Comparison of ENCODE assay signal across 18 cellular contexts in the genomic region with DNA sequence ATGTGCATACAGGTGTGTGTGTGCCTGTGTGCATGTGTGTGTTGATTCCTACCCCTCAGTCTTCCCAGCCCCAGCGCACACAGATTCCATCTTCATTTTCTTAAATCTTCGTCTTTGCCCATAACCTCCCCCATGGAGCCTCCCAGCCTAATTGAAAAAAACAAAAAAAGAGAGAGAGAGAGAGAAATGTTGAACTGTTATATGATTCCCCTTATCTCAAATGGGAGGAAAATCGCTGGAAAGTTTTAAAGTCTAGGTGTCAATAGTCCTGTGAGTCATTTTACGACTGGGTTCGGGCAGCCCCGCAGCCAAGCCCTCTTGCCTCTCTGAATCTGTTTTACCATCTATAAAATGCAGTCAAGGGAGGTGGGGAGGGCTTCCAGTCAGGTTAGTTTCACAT.
A peak's percentile ranks its signal among the peaks of the same experiment; 100 is the strongest.
DNase-seq lines count a peak whose midpoint lies in the region; ATAC-seq, FAIRE-seq and TF ChIP-seq lines count a peak whose summit lies in the region.
"Had no signal": no experiment of that assay in that cellular context is flagged by ENCODE, and none has a peak within 500 bp of the region (broad histone marks: within the 10 kb centered on the region; RNA-seq: fewer than 3 reads in every experiment).

No MANE protein-coding gene starts in this region.

- no peak for TF ChIP-seq POLR2A in H54 (IDR thresholded peaks at IDR 0.05; ENCODE audit: low read depth, low read length)

- H3F3A ChIP-seq in PC-3 (ENCODE audit: low read length, unreplicated experiment) = peaks cover 3% of the 10 kb centered on the region
- H3F3A ChIP-seq in smooth muscle cell (ENCODE audit: low read depth) = no peaks in the 10 kb centered on the region

- H3K9me2 ChIP-seq in PC-3 (replicated peaks; ENCODE audit: low read length) = no peaks in the 10 kb centered on the region

- peak; percentile 20 for FAIRE-seq in H54 (lab: Jason Lieb, UNC)
- FAIRE-seq: GM12891, H1 had no signal

- H3K9me3 ChIP-seq in PC-3 (ENCODE audit: low read length) = no peaks in the 10 kb centered on the region
- H3K9me3 ChIP-seq in smooth muscle cell (replicated peaks; ENCODE audit: low read depth) = no peaks in the 10 kb centered on the region
- H3K9me3 ChIP-seq: BLaER1 had no signal

- intact Hi-C loops in PC-3 (cut with micrococcal nuclease) = loop anchor here (5.0 kb wide), 2 partner anchors 55 to 70 kb away; no protein-coding TSS in a partner anchor

- H3K4me3 ChIP-seq in PC-3 (ENCODE audit: low read length) (no peak overlapping the region; the same call in 1 of the 2 replicates), fibroblast of villous mesenchyme (ENCODE audit: low read depth, low read length) (no peak overlapping the region), smooth muscle cell (no peak overlapping the region)
- H3K4me3 ChIP-seq: BLaER1, cardiac muscle cell had no signal

- H2AFZ ChIP-seq in PC-3 (ENCODE audit: low read length) (no peak overlapping the region), smooth muscle cell (ENCODE audit: low read depth) (no peak overlapping the region)

- POLR2A ChIA-PET in PC-3 (lab: Charles Lee; ENCODE audit: unreplicated experiment) = no interaction called here

- no peak for TF ChIP-seq CTCF in PC-3 (conservative IDR thresholded peaks at IDR 0.05; ENCODE audit: low read depth, low read length)
- no peak for TF ChIP-seq CTCF in fibroblast of villous mesenchyme (IDR thresholded peaks at IDR 0.05; ENCODE audit: insufficient read depth, low read depth, low read length)
- TF ChIP-seq CTCF in smooth muscle cell (IDR thresholded peaks at IDR 0.05; ENCODE audit: borderline replicate concordance, insufficient read depth, poor library complexity, severe bottlenecking) = no peak

- H3K36me3 ChIP-seq in PC-3 (ENCODE audit: low read depth, low read length) (no peaks in the 10 kb centered on the region), smooth muscle cell (ENCODE audit: low read depth) (no peaks in the 10 kb centered on the region)
- H3K36me3 ChIP-seq: BLaER1, cardiac muscle cell had no signal

- BruUV-seq in PC-3 (replicated peaks; lab: Mats Ljungman, UMichigan) = no TSS peak

- ATAC-seq in PC-3 (peak; percentile 84), HG03378 (IDR thresholded peaks at IDR 0.05; ENCODE audit: unreplicated experiment) (no peak)

- H3K79me2 ChIP-seq in PC-3 (ENCODE audit: low read length) = no peaks in the 10 kb centered on the region
- no peaks in the 10 kb centered on the region for H3K79me2 ChIP-seq in smooth muscle cell (ENCODE audit: low read depth)

- H3K4me2 ChIP-seq in PC-3 (ENCODE audit: low read length) = peak overlapping the region; percentile 77
- H3K4me2 ChIP-seq in smooth muscle cell = peak overlapping the region; percentile 55
- H3K4me2 ChIP-seq: BLaER1 had no signal

- no peaks in the 10 kb centered on the region for H4K20me1 ChIP-seq in PC-3 (ENCODE audit: low read length)
- no peaks in the 10 kb centered on the region for H4K20me1 ChIP-seq in smooth muscle cell (ENCODE audit: low read depth)
- H4K20me1 ChIP-seq: BLaER1 had no signal

- H3K4me1 ChIP-seq in PC-3 (ENCODE audit: insufficient read depth, low read length) (peaks cover 22% of the 10 kb centered on the region), smooth muscle cell (ENCODE audit: low read depth) (peaks cover 5% of the 10 kb centered on the region)

- CTCF ChIA-PET in PC-3 (lab: Charles Lee) = no interaction called here

- H3K27ac ChIP-seq in PC-3 (ENCODE audit: low read length) = peak overlapping the region; percentile 91
- H3K27ac ChIP-seq in smooth muscle cell (ENCODE audit: low read depth) = peak overlapping the region; percentile 76
- H3K27ac ChIP-seq: BLaER1, cardiac muscle cell, VCaP had no signal

- H3K9ac ChIP-seq in PC-3 (ENCODE audit: low read length) (peak overlapping the region; percentile 64), smooth muscle cell (ENCODE audit: low read depth) (peak overlapping the region; percentile 1)
- H3K9ac ChIP-seq: BLaER1 had no signal

- H3K27me3 ChIP-seq in PC-3 (ENCODE audit: low read length) = no peaks in the 10 kb centered on the region
- H3K27me3 ChIP-seq in smooth muscle cell (ENCODE audit: low read depth) = no peaks in the 10 kb centered on the region
- H3K27me3 ChIP-seq: BLaER1, cardiac muscle cell had no signal

- no peak for DNase-seq in H54 (ENCODE audit: insufficient read length, low spot score)
- peak; percentile 77 for DNase-seq in PC-3
- peak; percentile 86 for DNase-seq in fibroblast of villous mesenchyme (ENCODE audit: low read depth)
- DNase-seq in smooth muscle cell (lab: John Stamatoyannopoulos, UW; ENCODE audit: unreplicated experiment) = no peak
- no peak for DNase-seq in CD1c-positive myeloid dendritic cell (ENCODE audit: extremely low spot score)
- DNase-seq in D341Med (ENCODE audit: low spot score) = no peak
- DNase-seq: activated naive CD4-positive, alpha-beta T cell treated with anti-CD3 and anti-CD28 coated beads for 36 hours; endodermal cell; immature natural killer cell; NCI-H446; nucleus accumbens; OCI-M1 had no signal

- WGBS in smooth muscle cell (ENCODE audit: low lambda C conversion rate) = 18% methylated on average over 6 of the region's 6 CpGs

Comparison
In these comparisons a context has a peak if more than half of its experiments do, and no peak if none do; other contexts are left out.
1. DNase-seq: peak in PC-3 (single experiment) and fibroblast of villous mesenchyme (single experiment); none in H54 (single experiment), smooth muscle cell (single experiment), CD1c-positive myeloid dendritic cell (single experiment) and D341Med (single experiment).